In genomic region chr5:36692791-36693763, GRCh38 we compare ENCODE assay signal across 8 cellular contexts.
DNase-seq lines count a peak whose midpoint lies in the region; ATAC-seq and TF ChIP-seq lines count a peak whose summit lies in the region.

No MANE protein-coding gene starts in this region.

- no peaks in the 10 kb centered on the region for H3K4me1 ChIP-seq in smooth muscle cell (ENCODE audit: low read depth)

- TF ChIP-seq CTCF in smooth muscle cell (IDR thresholded peaks at IDR 0.05; ENCODE audit: borderline replicate concordance, insufficient read depth, poor library complexity, severe bottlenecking), result peak; percentile 76

- 16% methylated on average over 42 of the region's 44 CpGs for WGBS in smooth muscle cell (ENCODE audit: low lambda C conversion rate)

- H3K36me3 Mint-ChIP-seq in activated T-helper 1 cell treated with anti-CD3 and anti-CD28 coated beads, Interleukin-12 subunit alpha, Interleukin-12 subunit beta, Interleukin-2, Interleukin-4 antibody, amounts not matched to agents 30 ng/mL and 10 ng/mL and 1 ng/mL, durations not matched to agents 14 hours and 24 hours and 36 hours (ENCODE audit: low read depth), result no peaks in the 10 kb centered on the region

- H3K36me3 ChIP-seq in smooth muscle cell (ENCODE audit: low read depth), result no peaks in the 10 kb centered on the region

- intact Hi-C loops in activated T-helper 1 cell treated with anti-CD3 and anti-CD28 coated beads, Interleukin-12 subunit alpha, Interleukin-12 subunit beta, Interleukin-2, Interleukin-4 antibody, amounts not matched to agents 30 ng/mL and 10 ng/mL and 1 ng/mL, durations not matched to agents 14 hours and 24 hours and 36 hours (cut with micrococcal nuclease), result loop anchor here (1.0 to 10.0 kb wide), 5 partner anchors 88 to 614 kb away; partner anchors contain the start of gene SLC1A3

- ATAC-seq in GM21360 (IDR thresholded peaks at IDR 0.05; ENCODE audit: unreplicated experiment), result peak; percentile 46
- peak; percentile 64 for ATAC-seq in HG03571 (IDR thresholded peaks at IDR 0.05; ENCODE audit: unreplicated experiment)

- no peaks in the 10 kb centered on the region for H4K20me1 ChIP-seq in smooth muscle cell (ENCODE audit: low read depth)

- DNase-seq in Daoy (ENCODE audit: low read depth) (peak; percentile 76), SK-MEL-5 (ENCODE audit: low read depth, low spot score) (peak; percentile 85), caudate nucleus (lab: John Stamatoyannopoulos, UW) (peak in 59 of 61 donors; percentile 23 to 88 (median 72)), islet precursor cell (peak; percentile 94), smooth muscle cell (lab: John Stamatoyannopoulos, UW; ENCODE audit: unreplicated experiment) (peak; percentile 29)
- no peak for DNase-seq in activated T-helper 1 cell treated with anti-CD3 and anti-CD28 coated beads, Interleukin-12 subunit alpha, Interleukin-12 subunit beta, Interleukin-2, Interleukin-4 antibody, amounts not matched to agents 30 ng/mL and 10 ng/mL and 1 ng/mL, durations not matched to agents 14 hours and 24 hours and 36 hours (ENCODE audit: low spot score)

- no peaks in the 10 kb centered on the region for H3K79me2 ChIP-seq in smooth muscle cell (ENCODE audit: low read depth)

- H3K9me3 Mint-ChIP-seq in activated T-helper 1 cell treated with anti-CD3 and anti-CD28 coated beads, Interleukin-12 subunit alpha, Interleukin-12 subunit beta, Interleukin-2, Interleukin-4 antibody, amounts not matched to agents 30 ng/mL and 10 ng/mL and 1 ng/mL, durations not matched to agents 14 hours and 24 hours and 36 hours, result no peaks in the 10 kb centered on the region

- peaks cover 11% of the 10 kb centered on the region for H3K4me1 Mint-ChIP-seq in activated T-helper 1 cell treated with anti-CD3 and anti-CD28 coated beads, Interleukin-12 subunit alpha, Interleukin-12 subunit beta, Interleukin-2, Interleukin-4 antibody, amounts not matched to agents 30 ng/mL and 10 ng/mL and 1 ng/mL, durations not matched to agents 14 hours and 24 hours and 36 hours (ENCODE audit: low read depth)

- H3K4me2 ChIP-seq in smooth muscle cell, result peak overlapping the region; percentile 87

- peaks cover 17% of the 10 kb centered on the region for H3F3A ChIP-seq in smooth muscle cell (ENCODE audit: low read depth)

- H3K27me3 ChIP-seq in smooth muscle cell (ENCODE audit: low read depth), result no peaks in the 10 kb centered on the region

- peaks cover 9% of the 10 kb centered on the region for H3K27me3 Mint-ChIP-seq in activated T-helper 1 cell treated with anti-CD3 and anti-CD28 coated beads, Interleukin-12 subunit alpha, Interleukin-12 subunit beta, Interleukin-2, Interleukin-4 antibody, amounts not matched to agents 30 ng/mL and 10 ng/mL and 1 ng/mL, durations not matched to agents 14 hours and 24 hours and 36 hours (ENCODE audit: insufficient read depth)

- no peak overlapping the region for H3K27ac Mint-ChIP-seq in activated T-helper 1 cell treated with anti-CD3 and anti-CD28 coated beads, Interleukin-12 subunit alpha, Interleukin-12 subunit beta, Interleukin-2, Interleukin-4 antibody, amounts not matched to agents 30 ng/mL and 10 ng/mL and 1 ng/mL, durations not matched to agents 14 hours and 24 hours and 36 hours

- no peaks in the 10 kb centered on the region for H3K9me3 ChIP-seq in smooth muscle cell (replicated peaks; ENCODE audit: low read depth)

- H3K9ac ChIP-seq in smooth muscle cell (ENCODE audit: low read depth), result no peak overlapping the region

- in situ Hi-C loops in SK-MEL-5 (cut with HindIII; ENCODE audit: low pct_unique_long_range_greater_than_20kb, low sequenced_read_pairs), result no loop called here

- peak overlapping the region; percentile 46 for H3K4me3 ChIP-seq in smooth muscle cell

- H3K27ac ChIP-seq in caudate nucleus (ENCODE audit: low read depth, low read length), result peak overlapping the region; percentile 95
- no peak overlapping the region for H3K27ac ChIP-seq in smooth muscle cell (ENCODE audit: low read depth)

- no peak overlapping the region for H3K4me3 Mint-ChIP-seq in activated T-helper 1 cell treated with anti-CD3 and anti-CD28 coated beads, Interleukin-12 subunit alpha, Interleukin-12 subunit beta, Interleukin-2, Interleukin-4 antibody, amounts not matched to agents 30 ng/mL and 10 ng/mL and 1 ng/mL, durations not matched to agents 14 hours and 24 hours and 36 hours

- peak overlapping the region; percentile 84 for H2AFZ ChIP-seq in smooth muscle cell (ENCODE audit: low read depth)
